Comparison of ENCODE assay signal across 10 cellular contexts in genomic region chr5:34854459-34855174, GRCh38. TPM values are rescaled to one million over a fixed set of nuclear protein-coding genes. Genes with fewer than 3 reads are reported as not detected.
DNase-seq lines count a peak whose midpoint lies in the region; ATAC-seq and TF ChIP-seq lines count a peak whose summit lies in the region.
"Had no signal": no experiment of that assay in that cellular context is flagged by ENCODE, and none has a peak within 500 bp of the region (broad histone marks: within the 10 kb centered on the region; RNA-seq: fewer than 3 reads in every experiment).

No MANE protein-coding gene starts in this region.

- H3K4me3 Mint-ChIP-seq in chondrocyte (ENCODE audit: unreplicated experiment): no peak overlapping the region

- ATAC-seq in GM18870 (IDR thresholded peaks at IDR 0.05; ENCODE audit: unreplicated experiment) (peak; percentile 94), HG02870 (IDR thresholded peaks at IDR 0.05; ENCODE audit: unreplicated experiment) (peak; percentile 97), left lung (peak; percentile 20)

- H3K27me3 ChIP-seq in left lung (no peaks in the 10 kb centered on the region), dorsolateral prefrontal cortex (no peaks in the 10 kb centered on the region)
- H3K27me3 ChIP-seq: pancreas had no signal

- no peak overlapping the region for H3K27ac ChIP-seq in left lung
- no peak overlapping the region for H3K27ac ChIP-seq in dorsolateral prefrontal cortex
- H3K27ac ChIP-seq: pancreas had no signal

- TF ChIP-seq CTCF in left lung (IDR thresholded peaks at IDR 0.05): no peak
- no peak for TF ChIP-seq CTCF in dorsolateral prefrontal cortex (IDR thresholded peaks at IDR 0.05 in 54 of 56, conservative IDR thresholded peaks at IDR 0.05 in 2 of 56; ENCODE audit: low read depth in 1 of 56, partially characterized antibody in 56 of 56)
- TF ChIP-seq CTCF in chondrocyte (IDR thresholded peaks at IDR 0.05): no peak

- intact Hi-C loops in left lung (cut with DNase I): no loop called here
- intact Hi-C loops in dorsolateral prefrontal cortex (cut with DNase I): no loop called here

- no peaks in the 10 kb centered on the region for H3K9me3 Mint-ChIP-seq in chondrocyte (ENCODE audit: low read depth)

- H3K27me3 Mint-ChIP-seq in chondrocyte (ENCODE audit: low read depth): no peaks in the 10 kb centered on the region

- H3K4me3 ChIP-seq in left lung: no peak overlapping the region
- H3K4me3 ChIP-seq in dorsolateral prefrontal cortex: no peak overlapping the region
- H3K4me3 ChIP-seq: pancreas had no signal

- H3K4me1 Mint-ChIP-seq in chondrocyte (ENCODE audit: low read depth): peaks cover 7% of the 10 kb centered on the region

- H3K36me3 ChIP-seq in left lung: no peaks in the 10 kb centered on the region
- H3K36me3 ChIP-seq: pancreas had no signal

- H3K27ac Mint-ChIP-seq in chondrocyte (ENCODE audit: unreplicated experiment): no peak overlapping the region

- H3K36me3 Mint-ChIP-seq in chondrocyte (ENCODE audit: low read depth): peaks cover 2% of the 10 kb centered on the region

- no peaks in the 10 kb centered on the region for H3K9me3 ChIP-seq in left lung
- H3K9me3 ChIP-seq: pancreas had no signal

- H3K4me1 ChIP-seq in left lung: no peaks in the 10 kb centered on the region
- H3K4me1 ChIP-seq: pancreas had no signal

- DNase-seq in NCI-H187 treated with DMSO at 0.1 percent for 48 hours (lab: John Stamatoyannopoulos, UW): peak; percentile 53
- DNase-seq in left lung: no peak
- DNase-seq in dorsolateral prefrontal cortex: no peak
- DNase-seq in AML-193 (lab: John Stamatoyannopoulos, UW): no peak
- DNase-seq in AG08395 (ENCODE audit: low spot score): no peak
- no peak for DNase-seq in chondrocyte (ENCODE audit: low spot score)
- DNase-seq: effector CD4-positive, alpha-beta T cell; pancreas had no signal

RNA-seq across cellular contexts. Expression of gene TTC23L, which starts 15.7 kb away (rescaled TPM):
- total RNA-seq in left lung: under 1 TPM; 0.20 to 0.55 TPM
- 1 to 10 TPM in 118 of 120 experiments, under 1 TPM in 2; 0.35 to 6.4 (median 2.7) TPM for total RNA-seq in dorsolateral prefrontal cortex
- total RNA-seq in chondrocyte: 1.0 TPM in 1 of 3 replicates, not detected in the others

Comparison
In these comparisons a context has a peak if more than half of its experiments do, and no peak if none do; other contexts are left out.
1. ATAC-seq: peak in every context shown above with its lines; median percentile 97 in HG02870; 94 in GM18870; 20 in left lung.